ENCODE assay signal across 1 cellular context in genomic region chr11:1572200-1573076, GRCh38.
TF ChIP-seq lines count a peak whose summit lies in the region.

A gene with protein sequence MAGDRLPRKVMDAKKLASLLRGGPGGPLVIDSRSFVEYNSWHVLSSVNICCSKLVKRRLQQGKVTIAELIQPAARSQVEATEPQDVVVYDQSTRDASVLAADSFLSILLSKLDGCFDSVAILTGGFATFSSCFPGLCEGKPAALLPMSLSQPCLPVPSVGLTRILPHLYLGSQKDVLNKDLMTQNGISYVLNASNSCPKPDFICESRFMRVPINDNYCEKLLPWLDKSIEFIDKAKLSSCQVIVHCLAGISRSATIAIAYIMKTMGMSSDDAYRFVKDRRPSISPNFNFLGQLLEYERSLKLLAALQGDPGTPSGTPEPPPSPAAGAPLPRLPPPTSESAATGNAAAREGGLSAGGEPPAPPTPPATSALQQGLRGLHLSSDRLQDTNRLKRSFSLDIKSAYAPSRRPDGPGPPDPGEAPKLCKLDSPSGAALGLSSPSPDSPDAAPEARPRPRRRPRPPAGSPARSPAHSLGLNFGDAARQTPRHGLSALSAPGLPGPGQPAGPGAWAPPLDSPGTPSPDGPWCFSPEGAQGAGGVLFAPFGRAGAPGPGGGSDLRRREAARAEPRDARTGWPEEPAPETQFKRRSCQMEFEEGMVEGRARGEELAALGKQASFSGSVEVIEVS (minus strand): TSS chr11:1572271. CDS start chr11:1565826, 6,445 bp downstream.

TF ChIP-seq in HepG2, 621 proteins besides CTCF, POLR2A, EP300 and RAD21 (continued from another document and continues in another):
- TF ChIP-seq HES4 (CRISPR knock-in tag; IDR thresholded peaks at IDR 0.05; ENCODE audit: borderline replicate concordance) (0 out of 2 replicates have a peak, but pooled peaks have one; percentile 45), ZBTB8A (CRISPR knock-in tag; IDR thresholded peaks at IDR 0.05; ENCODE audit: borderline replicate concordance, low read depth) (no peak), ATF1 (CRISPR knock-in tag; IDR thresholded peaks at IDR 0.05) (no peak), MYC (CRISPR knock-in tag; IDR thresholded peaks at IDR 0.05; ENCODE audit: borderline replicate concordance) (0 out of 2 replicates have a peak, but pooled peaks have one; percentile 35), KLF12 (CRISPR knock-in tag; IDR thresholded peaks at IDR 0.05; ENCODE audit: borderline replicate concordance) (no peak), ZNF367 (CRISPR knock-in tag; IDR thresholded peaks at IDR 0.05; ENCODE audit: borderline replicate concordance) (no peak), MED8 (CRISPR knock-in tag; IDR thresholded peaks at IDR 0.05; ENCODE audit: insufficient replicate concordance) (no peak), CBFB (CRISPR knock-in tag; IDR thresholded peaks at IDR 0.05) (no peak), ZKSCAN8 (CRISPR knock-in tag; IDR thresholded peaks at IDR 0.05; ENCODE audit: borderline replicate concordance) (no peak), YY1 (IDR thresholded peaks at IDR 0.05; ENCODE audit: insufficient read depth, insufficient replicate concordance, low read depth, low read length) (no peak), ZNF10 (CRISPR knock-in tag; IDR thresholded peaks at IDR 0.05; ENCODE audit: borderline replicate concordance, low read depth) (no peak), NONO (IDR thresholded peaks at IDR 0.05) (no peak), NONO (CRISPR knock-in tag; conservative IDR thresholded peaks at IDR 0.05) (0 out of 2 replicates have a peak, but pooled peaks have one; percentile 50), ZBTB21 (CRISPR knock-in tag; IDR thresholded peaks at IDR 0.05) (peak; percentile 81), RELA (CRISPR knock-in tag; IDR thresholded peaks at IDR 0.05) (no peak), MTA1 (CRISPR knock-in tag; IDR thresholded peaks at IDR 0.05; ENCODE audit: borderline replicate concordance) (no peak), ZBTB4 (CRISPR knock-in tag; IDR thresholded peaks at IDR 0.05; ENCODE audit: borderline replicate concordance) (no peak), DBP (CRISPR knock-in tag; IDR thresholded peaks at IDR 0.05; ENCODE audit: not compliant biosample characterization) (no peak), ATF7-NPFF (CRISPR knock-in tag; IDR thresholded peaks at IDR 0.05; ENCODE audit: low read depth) (no peak), NFIB (CRISPR knock-in tag; IDR thresholded peaks at IDR 0.05; ENCODE audit: borderline replicate concordance) (no peak), MXD4 (CRISPR knock-in tag; IDR thresholded peaks at IDR 0.05) (no peak), ZNF232 (CRISPR knock-in tag; IDR thresholded peaks at IDR 0.05; ENCODE audit: borderline replicate concordance) (no peak), ZBTB40 (IDR thresholded peaks at IDR 0.05) (no peak), ZBTB40 (CRISPR knock-in tag; IDR thresholded peaks at IDR 0.05) (no peak), ZNF441 (CRISPR knock-in tag; IDR thresholded peaks at IDR 0.05; ENCODE audit: borderline replicate concordance) (no peak), ZHX1 (CRISPR knock-in tag; IDR thresholded peaks at IDR 0.05; ENCODE audit: low read depth) (no peak), ZNF670 (CRISPR knock-in tag; IDR thresholded peaks at IDR 0.05; ENCODE audit: borderline replicate concordance) (no peak), SSRP1 (CRISPR knock-in tag; IDR thresholded peaks at IDR 0.05) (no peak), ZNF790 (CRISPR knock-in tag; IDR thresholded peaks at IDR 0.05; ENCODE audit: borderline replicate concordance) (no peak), SMAD3 (CRISPR knock-in tag; IDR thresholded peaks at IDR 0.05) (no peak), ZNF256 (CRISPR knock-in tag; conservative IDR thresholded peaks at IDR 0.05) (no peak), ZNF17 (CRISPR knock-in tag; IDR thresholded peaks at IDR 0.05) (no peak), HDAC2 (CRISPR knock-in tag; IDR thresholded peaks at IDR 0.05) (no peak), ZNF563 (CRISPR knock-in tag; IDR thresholded peaks at IDR 0.05) (peak; percentile 72), SMARCC2 (IDR thresholded peaks at IDR 0.05) (no peak)
- TF ChIP-seq, protein P1, sequence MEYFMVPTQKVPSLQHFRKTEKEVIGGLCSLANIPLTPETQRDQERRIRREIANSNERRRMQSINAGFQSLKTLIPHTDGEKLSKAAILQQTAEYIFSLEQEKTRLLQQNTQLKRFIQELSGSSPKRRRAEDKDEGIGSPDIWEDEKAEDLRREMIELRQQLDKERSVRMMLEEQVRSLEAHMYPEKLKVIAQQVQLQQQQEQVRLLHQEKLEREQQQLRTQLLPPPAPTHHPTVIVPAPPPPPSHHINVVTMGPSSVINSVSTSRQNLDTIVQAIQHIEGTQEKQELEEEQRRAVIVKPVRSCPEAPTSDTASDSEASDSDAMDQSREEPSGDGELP (IDR thresholded peaks at IDR 0.05; ENCODE audit: borderline replicate concordance, low read depth) = peak; percentile 46; the same call in 1 of the 2 replicates
- TF ChIP-seq, protein P2, sequence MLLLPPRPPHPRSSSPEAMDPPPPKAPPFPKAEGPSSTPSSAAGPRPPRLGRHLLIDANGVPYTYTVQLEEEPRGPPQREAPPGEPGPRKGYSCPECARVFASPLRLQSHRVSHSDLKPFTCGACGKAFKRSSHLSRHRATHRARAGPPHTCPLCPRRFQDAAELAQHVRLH (CRISPR knock-in tag; IDR thresholded peaks at IDR 0.05; ENCODE audit: borderline replicate concordance, low read depth) = no peak
- TF ChIP-seq, protein P3, sequence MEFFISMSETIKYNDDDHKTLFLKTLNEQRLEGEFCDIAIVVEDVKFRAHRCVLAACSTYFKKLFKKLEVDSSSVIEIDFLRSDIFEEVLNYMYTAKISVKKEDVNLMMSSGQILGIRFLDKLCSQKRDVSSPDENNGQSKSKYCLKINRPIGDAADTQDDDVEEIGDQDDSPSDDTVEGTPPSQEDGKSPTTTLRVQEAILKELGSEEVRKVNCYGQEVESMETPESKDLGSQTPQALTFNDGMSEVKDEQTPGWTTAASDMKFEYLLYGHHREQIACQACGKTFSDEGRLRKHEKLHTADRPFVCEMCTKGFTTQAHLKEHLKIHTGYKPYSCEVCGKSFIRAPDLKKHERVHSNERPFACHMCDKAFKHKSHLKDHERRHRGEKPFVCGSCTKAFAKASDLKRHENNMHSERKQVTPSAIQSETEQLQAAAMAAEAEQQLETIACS (CRISPR knock-in tag; IDR thresholded peaks at IDR 0.05) = no peak
- TF ChIP-seq, protein P4, sequence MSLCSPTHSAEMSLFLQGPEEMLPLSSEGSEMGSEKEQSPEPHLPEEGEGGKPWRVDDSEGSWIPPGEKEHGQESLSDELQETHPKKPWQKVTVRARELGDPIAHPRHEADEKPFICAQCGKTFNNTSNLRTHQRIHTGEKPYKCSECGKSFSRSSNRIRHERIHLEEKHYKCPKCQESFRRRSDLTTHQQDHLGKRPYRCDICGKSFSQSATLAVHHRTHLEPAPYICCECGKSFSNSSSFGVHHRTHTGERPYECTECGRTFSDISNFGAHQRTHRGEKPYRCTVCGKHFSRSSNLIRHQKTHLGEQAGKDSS (CRISPR knock-in tag; IDR thresholded peaks at IDR 0.05; ENCODE audit: borderline replicate concordance, low read depth) = no peak
